17 cellular contexts compared by ENCODE assay signal in genomic region chr10:11532329-11532728, GRCh38.
DNase-seq lines count a peak whose midpoint lies in the region; ATAC-seq and TF ChIP-seq lines count a peak whose summit lies in the region.
"Had no signal": no experiment of that assay in that cellular context is flagged by ENCODE, and none has a peak within 500 bp of the region (broad histone marks: within the 10 kb centered on the region; RNA-seq: fewer than 3 reads in every experiment).

No MANE protein-coding gene starts in this region.

- TF ChIP-seq POLR2A in esophagus muscularis mucosa (IDR thresholded peaks at IDR 0.05; ENCODE audit: low read depth) = no peak

- no peak overlapping the region for H3K4me3 Mint-ChIP-seq in endothelial cell (ENCODE audit: unreplicated experiment)

- DNase-seq in MG63 = peak; percentile 18
- DNase-seq in endothelial cell (ENCODE audit: low spot score) = no peak
- peak; percentile 51 for DNase-seq in midbrain (lab: John Stamatoyannopoulos, UW)
- no peak for DNase-seq in NCI-H187 treated with DMSO at 0.1 percent for 48 hours (lab: John Stamatoyannopoulos, UW)
- DNase-seq in esophagus muscularis mucosa (ENCODE audit: extremely low spot score) = no peak
- no peak for DNase-seq in KG1 (lab: John Stamatoyannopoulos, UW)
- DNase-seq: activated T-cell treated with anti-CD3 and anti-CD28 coated beads, Interleukin-2, amount 50 U/mL, for 48 hours; DMS79; NCI-H1436 treated with DMSO at 0.1 percent for 48 hours; NCI-H82; pancreas; stimulated activated CD4-positive, alpha-beta T cell treated with anti-CD3 and anti-CD28 coated beads, Interleukin-4, amount 100 ng/mL, for 1 hour; stimulated activated naive CD4-positive, alpha-beta T cell treated with Interleukin-2 at 50 U/mL for 16 hours had no signal

- peak overlapping the region; percentile 14 for H3K27ac Mint-ChIP-seq in endothelial cell (ENCODE audit: unreplicated experiment)

- no peak for ATAC-seq in HG02973 (IDR thresholded peaks at IDR 0.05; ENCODE audit: unreplicated experiment)

- no peaks in the 10 kb centered on the region for H3K9me3 ChIP-seq in BLaER1
- no peaks in the 10 kb centered on the region for H3K9me3 ChIP-seq in MG63
- H3K9me3 ChIP-seq in esophagus muscularis mucosa = no peaks in the 10 kb centered on the region
- H3K9me3 ChIP-seq: ascending aorta, pancreas had no signal

- H3K4me3 ChIP-seq in BLaER1 (no peak overlapping the region), MG63 (0 out of 2 replicates have a peak overlapping the region, but pooled peaks have one; percentile 3), esophagus muscularis mucosa (peak overlapping the region in 2 of 4 donors; percentile 5 to 15)
- H3K4me3 ChIP-seq: ascending aorta, pancreas, SK-N-MC had no signal

- H3K4me1 Mint-ChIP-seq in endothelial cell (ENCODE audit: unreplicated experiment) = peaks cover 29% of the 10 kb centered on the region

- peak overlapping the region; percentile 23; the same call in 1 of the 2 replicates for H3K4me2 ChIP-seq in BLaER1

- 65% methylated on average over 4 of the region's 4 CpGs for WGBS in esophagus muscularis mucosa

- intact Hi-C loops in esophagus muscularis mucosa (cut with DNase I) = no loop called here

- H3K27ac ChIP-seq in BLaER1 (no peak overlapping the region), esophagus muscularis mucosa (replicated peaks in 1 of 4) (peak overlapping the region in 1 of 4 donors; percentile 23)
- H3K27ac ChIP-seq: ascending aorta, pancreas, SK-N-MC had no signal

- H3K4me1 ChIP-seq in BLaER1 (peaks cover 90% of the 10 kb centered on the region), esophagus muscularis mucosa (peaks cover 5 to 18% (median 17%) of the 10 kb centered on the region in 4 donors)
- H3K4me1 ChIP-seq: ascending aorta had no signal

- no peak for TF ChIP-seq CTCF in endothelial cell (IDR thresholded peaks at IDR 0.05; ENCODE audit: unreplicated experiment)
- TF ChIP-seq CTCF in esophagus muscularis mucosa (IDR thresholded peaks at IDR 0.05) = no peak

- peaks cover 85% of the 10 kb centered on the region for H4K20me1 ChIP-seq in BLaER1

- no peaks in the 10 kb centered on the region for H3K9me3 Mint-ChIP-seq in endothelial cell (ENCODE audit: unreplicated experiment)

- no peak overlapping the region for H3K9ac ChIP-seq in BLaER1

- H3K36me3 Mint-ChIP-seq in endothelial cell (ENCODE audit: low read depth, unreplicated experiment) = no peaks in the 10 kb centered on the region

- no peaks in the 10 kb centered on the region for H3K27me3 Mint-ChIP-seq in endothelial cell (ENCODE audit: unreplicated experiment)

- TF ChIP-seq EP300 in esophagus muscularis mucosa (IDR thresholded peaks at IDR 0.05) = no peak

- H3K36me3 ChIP-seq in BLaER1 (peaks cover under 1% of the 10 kb centered on the region; the same call in 1 of the 2 replicates), MG63 (no peaks in the 10 kb centered on the region), esophagus muscularis mucosa (no peaks in the 10 kb centered on the region)
- H3K36me3 ChIP-seq: ascending aorta, pancreas had no signal

- no peaks in the 10 kb centered on the region for H3K27me3 ChIP-seq in BLaER1
- no peaks in the 10 kb centered on the region for H3K27me3 ChIP-seq in MG63
- no peaks in the 10 kb centered on the region for H3K27me3 ChIP-seq in esophagus muscularis mucosa
- H3K27me3 ChIP-seq: ascending aorta, pancreas had no signal

Comparison
In these comparisons a context has a peak if more than half of its experiments do, and no peak if none do; other contexts are left out.
1. DNase-seq: peak in MG63 (single experiment) and midbrain (single experiment); none in endothelial cell (single experiment), NCI-H187 treated with DMSO at 0.1 percent for 48 hours (single experiment), esophagus muscularis mucosa (single experiment) and KG1 (single experiment).